8 cellular contexts compared by ENCODE assay signal in genomic region chr9:6757988-6758417, GRCh38. TPM values are rescaled to one million over a fixed set of nuclear protein-coding genes. Genes with fewer than 3 reads are reported as not detected.
DNase-seq lines count a peak whose midpoint lies in the region; ATAC-seq and TF ChIP-seq lines count a peak whose summit lies in the region.

No MANE protein-coding gene starts in this region.

- TF ChIP-seq CTCF in VCaP (conservative IDR thresholded peaks at IDR 0.05) = no peak

- H3K36me3 Mint-ChIP-seq in activated T-cell treated with anti-CD3 and anti-CD28 coated beads, Interleukin-2, amount 50 U/mL, for 72 hours (ENCODE audit: insufficient read depth in 2 of 2) = peaks cover under 1 to 4% of the 10 kb centered on the region in 2 donors

- H3K4me3 Mint-ChIP-seq in activated T-cell treated with anti-CD3 and anti-CD28 coated beads, Interleukin-2, amount 50 U/mL, for 72 hours = peak overlapping the region; percentile 99

- no peaks in the 10 kb centered on the region for H3K27me3 Mint-ChIP-seq in activated T-cell treated with anti-CD3 and anti-CD28 coated beads, Interleukin-2, amount 50 U/mL, for 72 hours (ENCODE audit: low read depth)

- peaks cover 0 to under 1% of the 10 kb centered on the region in 2 donors for H3K9me3 Mint-ChIP-seq in activated T-cell treated with anti-CD3 and anti-CD28 coated beads, Interleukin-2, amount 50 U/mL, for 72 hours

- H3K27ac ChIP-seq in VCaP = peak overlapping the region; percentile 94
- H3K27ac ChIP-seq in rectal smooth muscle tissue (ENCODE audit: low read depth, low read length) = peak overlapping the region; percentile 96

- H3K27me3 ChIP-seq in rectal smooth muscle tissue (ENCODE audit: control insufficient read depth, insufficient read depth, low read length) = no peaks in the 10 kb centered on the region

- no peaks in the 10 kb centered on the region for H3K36me3 ChIP-seq in rectal smooth muscle tissue (ENCODE audit: control insufficient read depth, insufficient read depth, low read length)

- peaks cover 40% of the 10 kb centered on the region for H3K4me1 Mint-ChIP-seq in activated T-cell treated with anti-CD3 and anti-CD28 coated beads, Interleukin-2, amount 50 U/mL, for 72 hours (ENCODE audit: low read depth)

- intact Hi-C loops in Right ventricle myocardium superior (cut with DNase I) = loop anchor here (5.0 kb wide), 1 partner anchor 76 kb away; no protein-coding TSS in a partner anchor

- peak overlapping the region; percentile 70 for H3K27ac Mint-ChIP-seq in activated T-cell treated with anti-CD3 and anti-CD28 coated beads, Interleukin-2, amount 50 U/mL, for 72 hours

- no peak for DNase-seq in activated T-cell treated with anti-CD3 and anti-CD28 coated beads, Interleukin-2, amount 50 U/mL, for 72 hours
- DNase-seq in activated T-cell treated with anti-CD3 and anti-CD28 coated beads for 4 hours (no peak), Right ventricle myocardium superior (no peak)
- no peak for DNase-seq in activated CD4-positive, alpha-beta T cell treated with anti-CD3 and anti-CD28 coated beads, Interleukin-2, amount 50 U/mL, for 4 hours
- DNase-seq in stimulated activated CD4-positive, alpha-beta T cell treated with anti-CD3 and anti-CD28 coated beads, Interleukin-15, amount 100 ng/mL, for 24 hours = no peak

- peak overlapping the region; percentile 79 for H3K4me3 ChIP-seq in rectal smooth muscle tissue (ENCODE audit: low read length)

- ATAC-seq in activated T-cell treated with anti-CD3 and anti-CD28 coated beads, Interleukin-2, amount 50 U/mL, for 72 hours (replicated peaks in 1 of 2) = peak; percentile 18 to 25
- ATAC-seq in HG02970 (IDR thresholded peaks at IDR 0.05; ENCODE audit: low FRiP score, unreplicated experiment) (peak; percentile 13), Right ventricle myocardium superior (ENCODE audit: poor library complexity) (peak; percentile 94)

- H3K4me1 ChIP-seq in rectal smooth muscle tissue (ENCODE audit: control insufficient read depth, insufficient read depth, low read length) = no peaks in the 10 kb centered on the region

- peak overlapping the region; percentile 88 for H3K9ac ChIP-seq in rectal smooth muscle tissue (ENCODE audit: low read length)

RNA-seq across cellular contexts. Expression of gene KDM4C, which starts 0.2 kb away (rescaled TPM):
- 10 to 100 TPM; 42.9 to 46.7 TPM for total RNA-seq in activated T-cell treated with anti-CD3 and anti-CD28 coated beads, Interleukin-2, amount 50 U/mL, for 72 hours
- total RNA-seq in Right ventricle myocardium superior = 14.2 TPM

Comparison
In these comparisons a context has a peak if more than half of its experiments do, and no peak if none do; other contexts are left out.
1. ATAC-seq: peak in every context shown above with its lines; median percentile 94 in Right ventricle myocardium superior; 22 in activated T-cell treated with anti-CD3 and anti-CD28 coated beads, Interleukin-2, amount 50 U/mL, for 72 hours; 13 in HG02970.